In the genomic region with DNA sequence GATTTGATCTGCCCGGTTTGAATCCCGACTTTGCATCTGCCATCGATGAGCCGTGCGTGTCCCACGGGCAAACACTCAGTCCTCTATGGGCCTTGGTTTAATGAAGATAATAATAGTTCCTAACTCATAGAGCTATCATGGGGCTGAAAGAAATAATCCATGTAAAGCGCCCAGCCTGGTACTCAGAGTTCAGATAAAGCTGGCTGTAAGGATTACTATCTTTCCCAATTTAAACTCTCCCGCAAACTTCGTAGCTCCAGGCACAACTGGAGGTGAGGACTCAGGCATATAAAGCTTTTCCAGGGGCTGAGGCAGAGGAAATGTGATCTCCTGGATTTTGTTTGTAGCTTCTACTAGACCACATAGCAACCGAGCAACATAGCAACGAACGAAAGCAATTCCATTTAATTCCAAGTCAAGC, we compare ENCODE assay signal across 12 cellular contexts. TPM values are rescaled to one million over a fixed set of nuclear protein-coding genes. Genes with fewer than 3 reads are reported as not detected.
DNase-seq lines count a peak whose midpoint lies in the region; ATAC-seq and TF ChIP-seq lines count a peak whose summit lies in the region.
"Had no signal": no experiment of that assay in that cellular context is flagged by ENCODE, and none has a peak within 500 bp of the region (broad histone marks: within the 10 kb centered on the region; RNA-seq: fewer than 3 reads in every experiment).

No MANE protein-coding gene starts in this region.

- H3K79me2 ChIP-seq in mesendoderm (ENCODE audit: control insufficient read depth, insufficient read depth, low read length) (no peaks in the 10 kb centered on the region), H9 (ENCODE audit: insufficient read depth, low read length) (no peaks in the 10 kb centered on the region)

- H3K4me3 Mint-ChIP-seq in H9: no peak overlapping the region
- H3K4me3 Mint-ChIP-seq: neural crest cell had no signal

- TF ChIP-seq CTCF in right atrium auricular region (IDR thresholded peaks at IDR 0.05): no peak
- TF ChIP-seq CTCF in H9 (conservative IDR thresholded peaks at IDR 0.05): no peak

- H3K27ac ChIP-seq in right atrium auricular region (peak overlapping the region in 1 of 2 donors; percentile 27), mesendoderm (ENCODE audit: low read depth, low read length) (no peak overlapping the region), H9 (ENCODE audit: insufficient read length, low read depth, low read length) (no peak overlapping the region)
- H3K27ac ChIP-seq: stomach had no signal

- no peaks in the 10 kb centered on the region for H4K20me1 ChIP-seq in H9 (ENCODE audit: control insufficient read depth, insufficient read depth, insufficient read length)

- ATAC-seq in Right ventricle myocardium superior (ENCODE audit: poor library complexity): peak; percentile 75
- ATAC-seq in GM19351 (IDR thresholded peaks at IDR 0.05; ENCODE audit: unreplicated experiment): no peak
- no peak for ATAC-seq in HG02840 (IDR thresholded peaks at IDR 0.05; ENCODE audit: low FRiP score, unreplicated experiment)

- no peak overlapping the region for H3K23ac ChIP-seq in mesendoderm (ENCODE audit: low read length)
- no peak overlapping the region for H3K23ac ChIP-seq in H9 (ENCODE audit: insufficient read length, low read depth, low read length)

- H3K9me3 ChIP-seq in right atrium auricular region (peaks cover 0 to 5% of the 10 kb centered on the region in 2 donors), H9 (ENCODE audit: control insufficient read depth, low read depth, low read length) (no peaks in the 10 kb centered on the region)

- H3K56ac ChIP-seq in mesendoderm (ENCODE audit: low read length) (no peak overlapping the region), H9 (ENCODE audit: insufficient read length, low read depth, low read length) (no peak overlapping the region)

- no peak overlapping the region for H2AFZ ChIP-seq in H9 (ENCODE audit: low read length)

- H3K4me3 ChIP-seq in right atrium auricular region (no peak overlapping the region), mesendoderm (ENCODE audit: low read length) (no peak overlapping the region)
- H3K4me3 ChIP-seq: stomach had no signal

- H2AK5ac ChIP-seq in mesendoderm (ENCODE audit: low read length): no peak overlapping the region
- H2AK5ac ChIP-seq in H9 (ENCODE audit: insufficient read length, low read length): no peak overlapping the region

- H4K8ac ChIP-seq in mesendoderm (ENCODE audit: low read depth, low read length) (no peak overlapping the region), H9 (replicated peaks; ENCODE audit: insufficient read length, low read depth, low read length) (no peak overlapping the region)

- H3K9me3 Mint-ChIP-seq in H9: no peaks in the 10 kb centered on the region; a peak in 1 of 5 replicates
- H3K9me3 Mint-ChIP-seq: neural crest cell had no signal

- H3K9ac ChIP-seq in mesendoderm (ENCODE audit: low read length): no peak overlapping the region
- no peak overlapping the region for H3K9ac ChIP-seq in H9 (ENCODE audit: extremely low read depth, insufficient read length, low read length)

- H3K79me1 ChIP-seq in mesendoderm (ENCODE audit: low read length) (no peaks in the 10 kb centered on the region), H9 (ENCODE audit: insufficient read depth, low read depth, low read length, poor library complexity, severe bottlenecking) (no peaks in the 10 kb centered on the region)

- DNase-seq in Right ventricle myocardium superior (no peak), right atrium auricular region (ENCODE audit: low spot score) (no peak), dermis microvascular lymphatic vessel endothelial cell (ENCODE audit: low read depth in 2 of 2) (peak; percentile 4 to 21), mesendoderm (peak; percentile 76), H9 (no peak), NCI-H1105 (lab: John Stamatoyannopoulos, UW) (no peak)
- DNase-seq: activated CD4-positive, CD25-positive, alpha-beta regulatory T cell; activated naive CD4-positive, alpha-beta T cell treated with Interleukin-2 at 50 U/mL for 16 hours; stomach had no signal

- H3K4me1 ChIP-seq in right atrium auricular region (peaks cover 0 to 14% of the 10 kb centered on the region in 2 donors), mesendoderm (ENCODE audit: control insufficient read depth, low read depth, low read length) (no peaks in the 10 kb centered on the region), H9 (ENCODE audit: insufficient read depth, low read length) (no peaks in the 10 kb centered on the region)

- intact Hi-C loops in Right ventricle myocardium superior (cut with DNase I): loop anchor here (5.0 kb wide), 1 partner anchor 203 kb away; no protein-coding TSS in a partner anchor

- H3K4ac ChIP-seq in mesendoderm (ENCODE audit: low read depth, low read length): no peak overlapping the region
- H3K4ac ChIP-seq in H9 (ENCODE audit: low read depth, low read length): no peak overlapping the region

- no peak overlapping the region for H2BK120ac ChIP-seq in mesendoderm (ENCODE audit: low read depth, low read length)
- H2BK120ac ChIP-seq in H9 (ENCODE audit: low read depth, low read length, poor library complexity, severe bottlenecking): no peak overlapping the region

- H3K27me3 ChIP-seq in right atrium auricular region (no peaks in the 10 kb centered on the region), mesendoderm (ENCODE audit: insufficient read depth, low read length, poor library complexity) (no peaks in the 10 kb centered on the region), H9 (ENCODE audit: insufficient read depth, low read length) (no peaks in the 10 kb centered on the region)

- H3K4me2 ChIP-seq in mesendoderm (ENCODE audit: low read length) (no peak overlapping the region), H9 (ENCODE audit: insufficient read depth, insufficient read length, low read length) (no peak overlapping the region)

- H3K4me1 Mint-ChIP-seq in H9: peaks cover 0 to 7% of the 10 kb centered on the region in 2 experiments; a peak in 2 of 4 replicates

- no peak overlapping the region for H3K14ac ChIP-seq in H9 (ENCODE audit: insufficient read depth, low read length)

- no peaks in the 10 kb centered on the region for H3K23me2 ChIP-seq in H9 (ENCODE audit: insufficient read length, low read depth, low read length, poor library complexity, severe bottlenecking)

- H2BK15ac ChIP-seq in mesendoderm (replicated peaks; ENCODE audit: low read depth) (no peak overlapping the region), H9 (ENCODE audit: low read depth, low read length) (no peak overlapping the region)

- H2BK12ac ChIP-seq in H9 (ENCODE audit: insufficient read length, low read depth, low read length): no peak overlapping the region

- WGBS in mesendoderm (ENCODE audit: extremely low coverage, insufficient coverage, low lambda C conversion rate): no CpG with 5 or more reads among the region's 12 CpGs
- WGBS in H9 (ENCODE audit: extremely low coverage, insufficient read length, low lambda C conversion rate): no CpG with 5 or more reads among the region's 12 CpGs

- H3K27ac Mint-ChIP-seq in H9: peak overlapping the region in 1 of 3 experiments; percentile 64; a peak in 2 of 7 replicates

- H2BK5ac ChIP-seq in mesendoderm (ENCODE audit: low read length) (no peak overlapping the region), H9 (ENCODE audit: insufficient read length, low read length) (no peak overlapping the region)

- H4K5ac ChIP-seq in mesendoderm (ENCODE audit: low read length) (no peak overlapping the region), H9 (ENCODE audit: insufficient read length, low read depth, low read length) (no peak overlapping the region)

- H3T11ph ChIP-seq in H9 (ENCODE audit: low read length): no peak overlapping the region

- no peaks in the 10 kb centered on the region for H3K36me3 Mint-ChIP-seq in H9 (ENCODE audit: insufficient read depth in 1 of 3, low read depth in 3 of 3)

- no peak overlapping the region for H4K91ac ChIP-seq in H9 (ENCODE audit: insufficient read length, low read depth, low read length)

- no peak overlapping the region for H2BK20ac ChIP-seq in H9 (ENCODE audit: low read depth, low read length, poor library complexity, severe bottlenecking)

- no peaks in the 10 kb centered on the region for H3K36me3 ChIP-seq in right atrium auricular region
- H3K36me3 ChIP-seq in mesendoderm (ENCODE audit: control insufficient read depth, insufficient read depth, low read length): no peaks in the 10 kb centered on the region
- H3K36me3 ChIP-seq: stomach had no signal

- H3K18ac ChIP-seq in mesendoderm (ENCODE audit: low read length): no peak overlapping the region
- no peak overlapping the region for H3K18ac ChIP-seq in H9 (ENCODE audit: insufficient read length, low read depth, low read length)

- H3K27me3 Mint-ChIP-seq in H9 (ENCODE audit: low read depth): peaks cover 5% of the 10 kb centered on the region

RNA-seq across cellular contexts. Expression of a gene that starts 16.3 kb away (rescaled TPM):
- total RNA-seq in Right ventricle myocardium superior (not detected), right atrium auricular region (10 to 100 TPM; 16.9 to 65.0 TPM), dermis microvascular lymphatic vessel endothelial cell (not detected in 2 replicates), H9 (2021) (0.31 and 0.39 TPM in 2 replicates)
- polyA plus RNA-seq in mesendoderm (2013, experiment 1 of 2): 0.17 TPM
- polyA plus RNA-seq in mesendoderm (2013, experiment 2 of 2): 0.21 TPM

RNA-seq across cellular contexts. Expression of a gene that starts 40.9 kb away (rescaled TPM):
- total RNA-seq in Right ventricle myocardium superior (40.4 TPM), right atrium auricular region (10 to 100 TPM; 21.1 to 41.6 TPM), dermis microvascular lymphatic vessel endothelial cell (not detected in 2 replicates), H9 (2021) (0.77 and 1.6 TPM in 2 replicates)
- 0.73 TPM for polyA plus RNA-seq in mesendoderm (2013, experiment 1 of 2)
- polyA plus RNA-seq in mesendoderm (2013, experiment 2 of 2): 0.60 TPM

Comparison
In these comparisons a context has a peak if more than half of its experiments do, and no peak if none do; other contexts are left out.
1. RNA of a gene that starts 16.3 kb away (total RNA-seq): 16.9 to 65.0 TPM in right atrium auricular region; 0.31 to 0.39 TPM in H9, not detected in Right ventricle myocardium superior (single experiment) and not detected in dermis microvascular lymphatic vessel endothelial cell; every median in the first group is over 10 times any median in the second.
2. DNase-seq: peak in dermis microvascular lymphatic vessel endothelial cell (2 of 2) and mesendoderm (single experiment); none in Right ventricle myocardium superior (single experiment), right atrium auricular region (single experiment), H9 (single experiment) and NCI-H1105 (single experiment).